In the genomic region with DNA sequence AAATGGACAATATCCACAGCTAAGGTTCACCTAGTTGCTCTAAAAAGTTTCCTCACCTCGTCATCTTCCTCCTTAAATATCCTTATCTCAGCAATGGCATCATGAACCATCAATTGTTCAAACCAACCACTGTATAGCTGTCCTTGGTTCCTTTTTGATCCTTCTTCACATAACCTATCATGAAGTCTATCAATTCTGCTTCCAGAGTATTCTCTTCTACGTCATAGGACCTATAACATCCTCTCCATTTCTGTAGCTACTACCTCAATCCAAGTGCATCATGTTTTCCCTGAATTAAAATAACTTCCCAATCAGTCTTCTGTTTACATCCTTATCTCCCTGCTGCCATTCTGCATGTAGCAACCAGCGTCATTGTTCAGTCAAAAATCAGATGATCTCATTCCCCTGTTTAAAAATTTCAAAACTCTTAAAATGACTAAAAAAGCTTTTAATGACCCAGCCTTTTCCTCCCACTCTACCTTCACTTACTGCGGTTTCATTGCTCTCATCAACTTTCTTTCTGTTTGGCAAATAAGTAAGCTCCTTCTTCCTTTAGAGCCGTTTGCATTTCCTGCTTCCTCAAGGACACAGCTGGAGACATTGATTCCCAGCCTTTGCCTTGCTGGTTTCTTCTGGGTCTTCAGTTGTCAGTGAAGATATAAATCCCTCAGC, we compare ENCODE assay signal across 17 cellular contexts.
DNase-seq lines count a peak whose midpoint lies in the region; ATAC-seq and TF ChIP-seq lines count a peak whose summit lies in the region.
"Had no signal": no experiment of that assay in that cellular context is flagged by ENCODE, and none has a peak within 500 bp of the region (broad histone marks: within the 10 kb centered on the region; RNA-seq: fewer than 3 reads in every experiment).

No MANE protein-coding gene starts in this region.

- no peak overlapping the region for H3K4me3 Mint-ChIP-seq in activated CD8-positive, alpha-beta T cell treated with anti-CD3 and anti-CD28 coated beads for 36 hours
- H3K4me3 Mint-ChIP-seq: activated T-cell treated with anti-CD3 and anti-CD28 coated beads, Interleukin-2, amount 50 U/mL, for 4 hours had no signal

- in situ Hi-C loops in transverse colon (cut with MboI; ENCODE audit: low pct_ligation_motif_present in 1 of 4, low pct_unique_long_range_greater_than_20kb in 1 of 4, low sequenced_read_pairs in 3 of 4): no loop called here

- no peak overlapping the region for H3K27ac ChIP-seq in transverse colon
- H3K27ac ChIP-seq: HL-60, Peyer's patch, right atrium auricular region had no signal

- TF ChIP-seq CTCF in transverse colon (IDR thresholded peaks at IDR 0.05): no peak
- no peak for TF ChIP-seq CTCF in activated CD8-positive, alpha-beta T cell treated with anti-CD3 and anti-CD28 coated beads for 36 hours (IDR thresholded peaks at IDR 0.05)

- H3K36me3 Mint-ChIP-seq in activated CD8-positive, alpha-beta T cell treated with anti-CD3 and anti-CD28 coated beads for 36 hours (ENCODE audit: low read depth): no peaks in the 10 kb centered on the region

- H3K9me3 Mint-ChIP-seq in activated CD8-positive, alpha-beta T cell treated with anti-CD3 and anti-CD28 coated beads for 36 hours: no peaks in the 10 kb centered on the region
- H3K9me3 Mint-ChIP-seq: activated T-cell treated with anti-CD3 and anti-CD28 coated beads, Interleukin-2, amount 50 U/mL, for 4 hours had no signal

- WGBS in transverse colon (ENCODE audit: low coverage in 1 of 2), 2 donors: 37 to 50% methylated on average over 4 to 5 of the region's 5 CpGs

- H3K27me3 Mint-ChIP-seq in activated CD8-positive, alpha-beta T cell treated with anti-CD3 and anti-CD28 coated beads for 36 hours: peaks cover 3% of the 10 kb centered on the region

- no peak for TF ChIP-seq POLR2A in transverse colon (IDR thresholded peaks at IDR 0.05)

- no peaks in the 10 kb centered on the region for H3K9me3 ChIP-seq in transverse colon
- H3K9me3 ChIP-seq: Peyer's patch, right atrium auricular region had no signal

- no peaks in the 10 kb centered on the region for H3K27me3 ChIP-seq in transverse colon
- H3K27me3 ChIP-seq: Peyer's patch had no signal

- POLR2A ChIA-PET in activated CD8-positive, alpha-beta T cell treated with anti-CD3 and anti-CD28 coated beads for 36 hours (lab: Charles Lee): no interaction called here

- H3K4me1 Mint-ChIP-seq in activated CD8-positive, alpha-beta T cell treated with anti-CD3 and anti-CD28 coated beads for 36 hours (ENCODE audit: low read depth): no peaks in the 10 kb centered on the region

- ATAC-seq in GM18519 (IDR thresholded peaks at IDR 0.05; ENCODE audit: low FRiP score, unreplicated experiment): peak; percentile 57
- peak; percentile 62 for ATAC-seq in HG02798 (IDR thresholded peaks at IDR 0.05; ENCODE audit: poor library complexity, unreplicated experiment)
- ATAC-seq in activated CD8-positive, alpha-beta T cell treated with anti-CD3 and anti-CD28 coated beads for 36 hours: no peak
- ATAC-seq in HG03469 (IDR thresholded peaks at IDR 0.05; ENCODE audit: unreplicated experiment): no peak
- ATAC-seq: activated T-cell treated with anti-CD3 and anti-CD28 coated beads, Interleukin-2, amount 50 U/mL, for 4 hours had no signal

- no peak overlapping the region for H3K27ac Mint-ChIP-seq in activated CD8-positive, alpha-beta T cell treated with anti-CD3 and anti-CD28 coated beads for 36 hours

- H3K4me1 ChIP-seq in transverse colon: no peaks in the 10 kb centered on the region
- H3K4me1 ChIP-seq: Peyer's patch, right atrium auricular region had no signal

- DNase-seq in NCI-H226 (peak; percentile 3), iPS-NIHi11 (ENCODE audit: low spot score) (peak; percentile 12), transverse colon (no peak), middle frontal gyrus (ENCODE audit: extremely low spot score, low spot score) (no peak)
- no peak for DNase-seq in activated CD8-positive, alpha-beta T cell treated with anti-CD3 and anti-CD28 coated beads for 36 hours
- DNase-seq: activated CD4-positive, CD25-positive, alpha-beta regulatory T cell treated with anti-CD3 and anti-CD28 coated beads, Interleukin-2, amount 50 U/mL, for 72 hours; activated T-cell treated with anti-CD3 and anti-CD28 coated beads, Interleukin-2, amount 50 U/mL, for 4 hours; amniotic stem cell; cortex of kidney; Peyer's patch; stimulated activated CD4-positive, alpha-beta T cell treated with anti-CD3 and anti-CD28 coated beads, Interleukin-4, amount 100 ng/mL, for 4 hours; stimulated activated naive CD4-positive, alpha-beta T cell had no signal

- intact Hi-C loops in transverse colon (cut with DNase I; ENCODE audit: low total_unique reads): no loop called here
- intact Hi-C loops in activated CD8-positive, alpha-beta T cell treated with anti-CD3 and anti-CD28 coated beads for 36 hours (cut with micrococcal nuclease): no loop called here

- no peak overlapping the region for H3K4me3 ChIP-seq in transverse colon
- H3K4me3 ChIP-seq: Peyer's patch, right atrium auricular region had no signal

- H3K36me3 ChIP-seq in transverse colon: no peaks in the 10 kb centered on the region
- H3K36me3 ChIP-seq: Peyer's patch, right atrium auricular region had no signal

- CTCF ChIA-PET in activated CD8-positive, alpha-beta T cell treated with anti-CD3 and anti-CD28 coated beads for 36 hours (lab: Charles Lee): interaction anchor here (2.5 kb wide), 1 partner anchor 11 kb away, joined by 8 read pairs; no protein-coding TSS in a partner anchor

- no peak for TF ChIP-seq EP300 in transverse colon (IDR thresholded peaks at IDR 0.05; ENCODE audit: low read depth)

Comparison
In these comparisons a context has a peak if more than half of its experiments do, and no peak if none do; other contexts are left out.
1. ATAC-seq: peak in GM18519 (single experiment) and HG02798 (single experiment); none in activated CD8-positive, alpha-beta T cell treated with anti-CD3 and anti-CD28 coated beads for 36 hours (single experiment) and HG03469 (single experiment).
2. DNase-seq: peak in NCI-H226 (single experiment) and iPS-NIHi11 (single experiment); none in transverse colon (single experiment), activated CD8-positive, alpha-beta T cell treated with anti-CD3 and anti-CD28 coated beads for 36 hours (single experiment) and middle frontal gyrus (single experiment).